1 cellular context compared by ENCODE assay signal in the genomic region with DNA sequence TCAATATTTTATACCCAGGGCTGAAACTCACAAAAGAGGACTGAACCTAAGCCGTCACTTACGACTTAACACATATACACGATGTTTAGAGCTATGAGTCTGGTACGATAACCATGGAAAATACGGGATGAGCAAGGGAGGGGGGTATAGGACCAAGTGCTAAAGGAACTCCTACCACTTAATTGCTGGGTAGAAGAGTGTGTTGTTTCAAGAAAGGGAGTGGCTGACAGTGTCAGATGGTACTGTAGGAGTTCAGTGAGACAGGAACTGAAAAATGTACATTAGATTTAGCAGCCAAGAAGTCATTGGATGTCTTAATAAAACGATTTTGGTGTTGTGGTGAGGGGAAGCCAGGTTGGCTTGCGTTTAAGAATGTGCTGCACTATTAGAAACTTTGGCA.
TF ChIP-seq lines count a peak whose summit lies in the region.

No MANE protein-coding gene starts in this region.

TF ChIP-seq in GM12878, 131 proteins besides CTCF, POLR2A, EP300 and RAD21:
- TF ChIP-seq MXI1 (IDR thresholded peaks at IDR 0.05; ENCODE audit: low read depth, low read length) (no peak), SPI1 (IDR thresholded peaks at IDR 0.05; ENCODE audit: borderline replicate concordance, insufficient read depth, low read depth, low read length) (peak; percentile 4; the same call in 1 of the 2 replicates), ETV6 (conservative IDR thresholded peaks at IDR 0.05 in 1 of 2, IDR thresholded peaks at IDR 0.05 in 1 of 2; ENCODE audit: borderline replicate concordance in 1 of 2, low read depth in 1 of 2) (no peak), BMI1 (IDR thresholded peaks at IDR 0.05; ENCODE audit: borderline replicate concordance) (no peak), WRNIP1 (IDR thresholded peaks at IDR 0.05; ENCODE audit: borderline replicate concordance, low read depth, low read length) (no peak), BACH1 (IDR thresholded peaks at IDR 0.05; ENCODE audit: borderline replicate concordance) (0 out of 2 replicates have a peak, but pooled peaks have one; percentile 18)
- TF ChIP-seq, protein P1, sequence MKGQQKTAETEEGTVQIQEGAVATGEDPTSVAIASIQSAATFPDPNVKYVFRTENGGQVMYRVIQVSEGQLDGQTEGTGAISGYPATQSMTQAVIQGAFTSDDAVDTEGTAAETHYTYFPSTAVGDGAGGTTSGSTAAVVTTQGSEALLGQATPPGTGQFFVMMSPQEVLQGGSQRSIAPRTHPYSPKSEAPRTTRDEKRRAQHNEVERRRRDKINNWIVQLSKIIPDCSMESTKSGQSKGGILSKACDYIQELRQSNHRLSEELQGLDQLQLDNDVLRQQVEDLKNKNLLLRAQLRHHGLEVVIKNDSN (IDR thresholded peaks at IDR 0.05; ENCODE audit: borderline replicate concordance, extremely low read length, insufficient read depth, low read depth, low read length) = no peak
- TF ChIP-seq, protein P2, sequence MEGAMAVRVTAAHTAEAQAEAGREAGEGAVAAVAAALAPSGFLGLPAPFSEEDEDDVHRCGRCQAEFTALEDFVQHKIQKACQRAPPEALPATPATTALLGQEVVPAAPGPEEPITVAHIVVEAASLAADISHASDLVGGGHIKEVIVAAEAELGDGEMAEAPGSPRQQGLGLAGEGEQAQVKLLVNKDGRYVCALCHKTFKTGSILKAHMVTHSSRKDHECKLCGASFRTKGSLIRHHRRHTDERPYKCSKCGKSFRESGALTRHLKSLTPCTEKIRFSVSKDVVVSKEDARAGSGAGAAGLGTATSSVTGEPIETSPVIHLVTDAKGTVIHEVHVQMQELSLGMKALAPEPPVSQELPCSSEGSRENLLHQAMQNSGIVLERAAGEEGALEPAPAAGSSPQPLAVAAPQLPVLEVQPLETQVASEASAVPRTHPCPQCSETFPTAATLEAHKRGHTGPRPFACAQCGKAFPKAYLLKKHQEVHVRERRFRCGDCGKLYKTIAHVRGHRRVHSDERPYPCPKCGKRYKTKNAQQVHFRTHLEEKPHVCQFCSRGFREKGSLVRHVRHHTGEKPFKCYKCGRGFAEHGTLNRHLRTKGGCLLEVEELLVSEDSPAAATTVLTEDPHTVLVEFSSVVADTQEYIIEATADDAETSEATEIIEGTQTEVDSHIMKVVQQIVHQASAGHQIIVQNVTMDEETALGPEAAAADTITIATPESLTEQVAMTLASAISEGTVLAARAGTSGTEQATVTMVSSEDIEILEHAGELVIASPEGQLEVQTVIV (IDR thresholded peaks at IDR 0.05; ENCODE audit: borderline replicate concordance, partially characterized antibody) = no peak
